Comparison of ENCODE assay signal across 10 cellular contexts in the genomic region with DNA sequence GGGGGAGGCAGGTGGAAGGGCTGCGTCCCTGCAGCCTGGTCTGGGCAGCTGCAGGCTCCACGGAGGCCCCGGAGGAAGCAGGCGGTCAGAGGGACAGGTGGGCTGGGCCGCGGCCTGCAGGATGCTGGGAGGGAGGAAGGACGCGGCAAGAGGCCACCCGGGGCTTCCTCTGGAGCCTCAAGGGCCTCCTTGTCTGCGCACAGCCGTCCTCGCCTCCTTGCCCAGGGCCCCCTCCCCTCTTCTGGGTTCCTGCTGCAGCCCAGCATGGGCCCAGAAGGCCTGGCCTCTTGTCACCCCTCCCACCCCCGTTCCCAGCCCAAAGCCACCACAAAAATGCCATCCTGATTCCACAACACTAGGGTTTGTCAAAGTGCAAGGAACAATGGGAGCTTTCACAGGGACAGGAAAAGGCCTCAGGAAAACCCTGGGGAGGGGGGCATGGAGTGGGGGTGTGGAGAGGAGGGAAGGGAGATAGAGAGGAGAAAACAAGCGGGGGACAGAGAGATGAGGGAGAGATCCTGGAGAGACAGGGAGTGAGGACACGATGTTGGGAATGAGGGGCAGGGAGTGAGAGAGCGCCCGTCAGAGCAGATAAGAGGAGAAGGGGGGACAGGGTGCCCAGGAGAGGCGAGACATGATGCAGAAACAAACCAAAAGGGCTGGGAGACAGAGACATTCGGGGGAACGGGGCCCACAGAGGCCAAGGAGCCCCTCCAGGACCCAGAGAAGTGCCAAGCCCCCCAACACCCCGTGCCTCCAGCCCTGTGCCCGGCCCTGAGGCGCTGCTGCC. TPM values are rescaled to one million over a fixed set of nuclear protein-coding genes. Genes with fewer than 3 reads are reported as not detected.
DNase-seq lines count a peak whose midpoint lies in the region; ATAC-seq and TF ChIP-seq lines count a peak whose summit lies in the region.
"Had no signal": no experiment of that assay in that cellular context is flagged by ENCODE, and none has a peak within 500 bp of the region (broad histone marks: within the 10 kb centered on the region; RNA-seq: fewer than 3 reads in every experiment).

No MANE protein-coding gene starts in this region.

- peaks cover 0 to 19% (median 0%) of the 10 kb centered on the region in 11 experiments; a peak in 4 of 22 replicates for H3K36me3 ChIP-seq in BLaER1 treated with 17β-estradiol and CSF1 and Interleukin-3, amounts not matched to agents 10 nM and 100 nM
- no peaks in the 10 kb centered on the region for H3K36me3 ChIP-seq in OCI-LY7 (ENCODE audit: insufficient read depth, low read length)

- no peaks in the 10 kb centered on the region for H3K79me2 ChIP-seq in OCI-LY7 (ENCODE audit: insufficient read depth, low read depth, low read length)

- BruUV-seq in OCI-LY7 (replicated peaks; lab: Mats Ljungman, UMichigan) = no TSS peak

- peak overlapping the region in 9 of 10 experiments; percentile 12 to 62 (median 48); a peak in 17 of 20 replicates for H3K4me3 ChIP-seq in BLaER1 treated with 17β-estradiol and CSF1 and Interleukin-3, amounts not matched to agents 10 nM and 100 nM
- no peak overlapping the region for H3K4me3 ChIP-seq in OCI-LY7 (ENCODE audit: low read depth, low read length, poor library complexity, severe bottlenecking)

- intact Hi-C loops in left ventricle myocardium superior (cut with micrococcal nuclease) (no loop called here), OCI-LY7 (cut with micrococcal nuclease; ENCODE audit: unreplicated experiment) (no loop called here)

- H3K4me3 Mint-ChIP-seq in osteocyte (ENCODE audit: unreplicated experiment) = peak overlapping the region; percentile 33

- CTCF ChIA-PET in OCI-LY7 (lab: Charles Lee; ENCODE audit: unreplicated experiment) = no interaction called here

- H3K4me1 ChIP-seq in BLaER1 treated with 17β-estradiol and CSF1 and Interleukin-3, amounts not matched to agents 10 nM and 100 nM = peaks cover 0 to 8% (median 0%) of the 10 kb centered on the region in 10 experiments; a peak in 11 of 20 replicates
- H3K4me1 ChIP-seq in OCI-LY7 (ENCODE audit: insufficient read depth, low read length, poor library complexity, severe bottlenecking) = no peaks in the 10 kb centered on the region

- no peak for TF ChIP-seq CTCF in osteocyte (IDR thresholded peaks at IDR 0.05)
- no peak for TF ChIP-seq CTCF in OCI-LY7 (conservative IDR thresholded peaks at IDR 0.05; ENCODE audit: low read length)

- H3K9ac ChIP-seq in BLaER1 treated with 17β-estradiol and CSF1 and Interleukin-3, amounts not matched to agents 10 nM and 100 nM = peak overlapping the region; percentile 61 to 84 (median 79)

- no peak overlapping the region for H3K4me2 ChIP-seq in BLaER1 treated with 17β-estradiol and CSF1 and Interleukin-3, amounts not matched to agents 10 nM and 100 nM
- H3K4me2 ChIP-seq in OCI-LY7 (ENCODE audit: low read length) = no peak overlapping the region

- ATAC-seq in left ventricle myocardium superior (peak; percentile 11), GM21619 (IDR thresholded peaks at IDR 0.05; ENCODE audit: unreplicated experiment) (no peak), GM21515 (IDR thresholded peaks at IDR 0.05; ENCODE audit: unreplicated experiment) (no peak)

- peak overlapping the region in 10 of 11 experiments; percentile 66 to 94 (median 86); a peak in 21 of 22 replicates for H3K27ac ChIP-seq in BLaER1 treated with 17β-estradiol and CSF1 and Interleukin-3, amounts not matched to agents 10 nM and 100 nM
- no peak overlapping the region for H3K27ac ChIP-seq in OCI-LY7 (ENCODE audit: low read depth, low read length, poor library complexity, severe bottlenecking)

- H4K20me1 ChIP-seq in BLaER1 treated with 17β-estradiol and CSF1 and Interleukin-3, amounts not matched to agents 10 nM and 100 nM = peaks cover 0 to 35% (median 0%) of the 10 kb centered on the region in 11 experiments; a peak in 2 of 22 replicates
- no peaks in the 10 kb centered on the region for H4K20me1 ChIP-seq in OCI-LY7 (ENCODE audit: insufficient read depth, low read length)

- no peak overlapping the region for H2AFZ ChIP-seq in OCI-LY7 (ENCODE audit: low read length)

- H3K9me2 ChIP-seq in OCI-LY7 (ENCODE audit: insufficient read depth, low read length) = no peaks in the 10 kb centered on the region

- H3K27me3 ChIP-seq in BLaER1 treated with 17β-estradiol and CSF1 and Interleukin-3, amounts not matched to agents 10 nM and 100 nM = no peaks in the 10 kb centered on the region

- no peaks in the 10 kb centered on the region for H3K27me3 Mint-ChIP-seq in osteocyte (ENCODE audit: unreplicated experiment)

- no peaks in the 10 kb centered on the region for H3K9me3 Mint-ChIP-seq in osteocyte (ENCODE audit: unreplicated experiment)

- POLR2A ChIA-PET in OCI-LY7 (lab: Charles Lee) = no interaction called here

- peak overlapping the region; percentile 98 for H3K27ac Mint-ChIP-seq in osteocyte (ENCODE audit: unreplicated experiment)

- peaks cover 79% of the 10 kb centered on the region for H3K4me1 Mint-ChIP-seq in osteocyte (ENCODE audit: unreplicated experiment)

- DNase-seq in anterior cingulate cortex (lab: John Stamatoyannopoulos, UW) (peak in 43 of 58 donors; percentile 26 to 86 (median 66)), left ventricle myocardium superior (peak; percentile 73), osteocyte (ENCODE audit: extremely low spot score, unreplicated experiment) (no peak), OCI-LY7 (ENCODE audit: low spot score) (no peak)
- DNase-seq in stimulated activated CD4-positive, alpha-beta T cell treated with anti-CD3 and anti-CD28 coated beads, Interleukin-4, amount 100 ng/mL, for 4 hours = no peak
- DNase-seq: activated CD4-positive, alpha-beta T cell treated with anti-CD3 and anti-CD28 coated beads, Interleukin-2, amount 50 U/mL, for 1 hour; NCI-H526 had no signal

- H3K36me3 Mint-ChIP-seq in osteocyte (ENCODE audit: unreplicated experiment) = peaks cover 11% of the 10 kb centered on the region

- H3K9me3 ChIP-seq in BLaER1 treated with 17β-estradiol and CSF1 and Interleukin-3, amounts not matched to agents 10 nM and 100 nM (replicated peaks in 1 of 11) = 0 out of 22 replicates have a peak, but pooled peaks cover 0 to 5% (median 0%) of the 10 kb centered on the region in 11 experiments
- H3K9me3 ChIP-seq in OCI-LY7 (ENCODE audit: low read length) = no peaks in the 10 kb centered on the region

RNA-seq across cellular contexts. Expression of a gene that starts 41.8 kb away (rescaled TPM):
- total RNA-seq in left ventricle myocardium superior (49.0 TPM), osteocyte (85.7 and 88.3 TPM in 2 replicates), OCI-LY7 (2022) (2.2 and 3.7 TPM in 2 replicates)
- total RNA-seq in OCI-LY7 (2014; rRNA removed; shearing (Covaris generic)) = 0.95 and 0.98 TPM in 2 replicates

RNA-seq across cellular contexts. Expression of a gene that starts 56.4 kb away (rescaled TPM):
- 139 TPM for total RNA-seq in left ventricle myocardium superior
- 17.0 and 20.7 TPM in 2 replicates for total RNA-seq in osteocyte
- total RNA-seq in OCI-LY7 (2014; rRNA removed; shearing (Covaris generic)) = 44.8 and 55.7 TPM in 2 replicates
- 103 and 121 TPM in 2 replicates for total RNA-seq in OCI-LY7 (2022)

Comparison
In these comparisons a context has a peak if more than half of its experiments do, and no peak if none do; other contexts are left out.
1. DNase-seq: peak in anterior cingulate cortex (43 of 58) and left ventricle myocardium superior (single experiment); none in osteocyte (single experiment), OCI-LY7 (single experiment) and stimulated activated CD4-positive, alpha-beta T cell treated with anti-CD3 and anti-CD28 coated beads, Interleukin-4, amount 100 ng/mL, for 4 hours (0 of 2).
2. RNA of a gene that starts 41.8 kb away (total RNA-seq): 85.7 to 88.3 TPM in osteocyte and 49.0 TPM in left ventricle myocardium superior (single experiment); 0.95 to 3.7 TPM in OCI-LY7; every median in the first group is over 10 times any median in the second.